12 cellular contexts compared by ENCODE assay signal in genomic region chr16:50315346-50315997, GRCh38. TPM values are rescaled to one million over a fixed set of nuclear protein-coding genes. Genes with fewer than 3 reads are reported as not detected.
DNase-seq lines count a peak whose midpoint lies in the region; ATAC-seq and TF ChIP-seq lines count a peak whose summit lies in the region.
"Had no signal": no experiment of that assay in that cellular context is flagged by ENCODE, and none has a peak within 500 bp of the region (broad histone marks: within the 10 kb centered on the region; RNA-seq: fewer than 3 reads in every experiment).

No MANE protein-coding gene starts in this region.

- ATAC-seq in T-helper 17 cell (no peak), GM21367 (IDR thresholded peaks at IDR 0.05; ENCODE audit: unreplicated experiment) (no peak), HG03159 (IDR thresholded peaks at IDR 0.05; ENCODE audit: unreplicated experiment) (no peak)
- no peak for ATAC-seq in effector memory CD8-positive, alpha-beta T cell (replicated peaks)

- peaks cover 28% of the 10 kb centered on the region for H3K4me1 Mint-ChIP-seq in Caco-2 (ENCODE audit: low read depth, unreplicated experiment)
- peaks cover 21% of the 10 kb centered on the region for H3K4me1 Mint-ChIP-seq in T-helper 17 cell
- peaks cover 5 to 9% of the 10 kb centered on the region in 2 donors for H3K4me1 Mint-ChIP-seq in effector memory CD8-positive, alpha-beta T cell (ENCODE audit: low read depth in 2 of 2)

- POLR2A ChIA-PET in Caco-2 (lab: Charles Lee), result no interaction called here

- no peaks in the 10 kb centered on the region for H3K9me3 ChIP-seq in Caco-2
- H3K9me3 ChIP-seq in T-helper 17 cell (ENCODE audit: control insufficient read depth, low read length, poor library complexity, severe bottlenecking), result no peaks in the 10 kb centered on the region

- CTCF ChIA-PET in Caco-2 (lab: Charles Lee), result interaction anchor here (1.0 kb wide), 1 partner anchor 39 kb away, joined by 5 read pairs; no protein-coding TSS in a partner anchor

- peaks cover 40% of the 10 kb centered on the region for H3K4me1 ChIP-seq in Caco-2

- peaks cover 9% of the 10 kb centered on the region for H3K36me3 ChIP-seq in Caco-2 (ENCODE audit: control insufficient read depth, insufficient read depth, low read length)

- H3K36me3 Mint-ChIP-seq in Caco-2 (ENCODE audit: insufficient read depth, unreplicated experiment) (peaks cover 94% of the 10 kb centered on the region), T-helper 17 cell (ENCODE audit: low read depth) (no peaks in the 10 kb centered on the region)
- peaks cover 73% of the 10 kb centered on the region for H3K36me3 Mint-ChIP-seq in effector memory CD8-positive, alpha-beta T cell (ENCODE audit: insufficient read depth)

- H3K9me3 Mint-ChIP-seq in Caco-2 (ENCODE audit: unreplicated experiment), result no peaks in the 10 kb centered on the region
- no peaks in the 10 kb centered on the region for H3K9me3 Mint-ChIP-seq in effector memory CD8-positive, alpha-beta T cell

- BruUV-seq in Caco-2 (replicated peaks; lab: Mats Ljungman, UMichigan), result no TSS peak

- no peak for TF ChIP-seq CTCF in Caco-2 (IDR thresholded peaks at IDR 0.05; ENCODE audit: insufficient read depth in 1 of 2, low read depth in 1 of 2, low read length in 1 of 2, severe bottlenecking in 1 of 2, unreplicated experiment in 1 of 2)

- DNase-seq in Caco-2 (no peak), T-helper 17 cell (peak in 1 of 3 donors; percentile 1), posterior vena cava (ENCODE audit: low spot score) (peak; percentile 83), NCI-H1417 (lab: John Stamatoyannopoulos, UW) (no peak)
- DNase-seq in effector memory CD8-positive, alpha-beta T cell, result no peak
- DNase-seq: amygdala; DMS153; NCI-H2081; stimulated activated CD4-positive, alpha-beta T cell treated with anti-CD3 and anti-CD28 coated beads, Interleukin-1b, Interleukin-23, amount 100 ng/mL, for 48 hours; substantia nigra had no signal

- H3K27me3 ChIP-seq in Caco-2 (replicated peaks; ENCODE audit: control insufficient read depth, insufficient read depth, low read length), result no peaks in the 10 kb centered on the region

- H3K27ac Mint-ChIP-seq in Caco-2 (ENCODE audit: unreplicated experiment) (peak overlapping the region; percentile 87), T-helper 17 cell (peak overlapping the region; percentile 41)
- H3K27ac Mint-ChIP-seq in effector memory CD8-positive, alpha-beta T cell, result peak overlapping the region; percentile 56 to 67

- H3K4me3 Mint-ChIP-seq in Caco-2 (ENCODE audit: unreplicated experiment), result no peak overlapping the region
- H3K4me3 Mint-ChIP-seq in T-helper 17 cell, result no peak overlapping the region
- no peak overlapping the region for H3K4me3 Mint-ChIP-seq in effector memory CD8-positive, alpha-beta T cell

- H3K27me3 Mint-ChIP-seq in Caco-2 (ENCODE audit: insufficient read depth, unreplicated experiment) (no peaks in the 10 kb centered on the region), T-helper 17 cell (no peaks in the 10 kb centered on the region)
- H3K27me3 Mint-ChIP-seq in effector memory CD8-positive, alpha-beta T cell, result no peaks in the 10 kb centered on the region

- no peak overlapping the region for H3K4me3 ChIP-seq in Caco-2 (ENCODE audit: low read depth, low read length)

- intact Hi-C loops in Caco-2 (cut with micrococcal nuclease; ENCODE audit: unreplicated experiment), result no loop called here
- intact Hi-C loops in posterior vena cava (cut with DNase I), result no loop called here

RNA-seq across cellular contexts. Expression of gene ADCY7, which starts 49.1 kb away (rescaled TPM):
- total RNA-seq in Caco-2 (2022) (51.3 and 54.2 TPM in 2 replicates), T-helper 17 cell (100 to 1,000 TPM; 187 to 203 TPM), posterior vena cava (10 to 100 TPM; 31.3 to 50.2 TPM)

RNA-seq across cellular contexts. Expression of gene BRD7, which starts 53.3 kb away (rescaled TPM):
- total RNA-seq in Caco-2 (2022) (147 and 170 TPM in 2 replicates), T-helper 17 cell (10 to 100 TPM; 74.2 to 83.4 TPM), posterior vena cava (10 to 100 TPM; 54.5 to 71.3 TPM)
